Comparison of ENCODE assay signal across 8 cellular contexts in genomic region chr1:246492611-246493245, GRCh38. TPM values are rescaled to one million over a fixed set of nuclear protein-coding genes. Genes with fewer than 3 reads are reported as not detected.
DNase-seq lines count a peak whose midpoint lies in the region; ATAC-seq and TF ChIP-seq lines count a peak whose summit lies in the region.

No MANE protein-coding gene starts in this region.

- no peak overlapping the region for H3K18ac ChIP-seq in neuronal stem cell (ENCODE audit: low read length)

- no peak overlapping the region for H2BK15ac ChIP-seq in neuronal stem cell (ENCODE audit: low read length)

- WGBS in neuronal stem cell (ENCODE audit: extremely low coverage in 2 of 2, insufficient read length in 2 of 2, insufficient replicate concordance in 1 of 2), 2 donors: no CpG with 5 or more reads among the region's 3 CpGs

- H2AK5ac ChIP-seq in neuronal stem cell (ENCODE audit: low read depth, low read length): no peak overlapping the region

- peaks cover 0 to 3% of the 10 kb centered on the region in 2 donors for H3K4me1 ChIP-seq in neuronal stem cell (ENCODE audit: control insufficient read depth in 2 of 2, insufficient read depth in 1 of 2, low read depth in 1 of 2, low read length in 2 of 2)

- no peak overlapping the region for H4K91ac ChIP-seq in neuronal stem cell (ENCODE audit: low read depth, low read length, poor library complexity)

- H3K27me3 ChIP-seq in neuronal stem cell (ENCODE audit: control insufficient read depth in 3 of 3, insufficient read depth in 3 of 3, low read depth in 1 of 3, low read length in 3 of 3): no peaks in the 10 kb centered on the region

- H3K9me3 Mint-ChIP-seq in HFFc6: no peaks in the 10 kb centered on the region
- no peaks in the 10 kb centered on the region for H3K9me3 Mint-ChIP-seq in activated CD4-positive, alpha-beta memory T cell treated with anti-CD3 and anti-CD28 coated beads for 36 hours

- peak overlapping the region; percentile 47 for H2AFZ ChIP-seq in neuronal stem cell (ENCODE audit: low read length)

- no peak overlapping the region for H3K23ac ChIP-seq in neuronal stem cell (ENCODE audit: low read depth, low read length, poor library complexity)

- H3K4me3 Mint-ChIP-seq in HFFc6: no peak overlapping the region
- H3K4me3 Mint-ChIP-seq in activated CD4-positive, alpha-beta memory T cell treated with anti-CD3 and anti-CD28 coated beads for 36 hours: no peak overlapping the region

- H3K14ac ChIP-seq in neuronal stem cell (ENCODE audit: low read length): no peak overlapping the region

- no peak overlapping the region for H3K9ac ChIP-seq in neuronal stem cell (ENCODE audit: low read depth, low read length, poor library complexity)

- H3K27ac ChIP-seq in neuronal stem cell (replicated peaks; ENCODE audit: low read length): no peak overlapping the region

- intact Hi-C loops in activated CD4-positive, alpha-beta memory T cell treated with anti-CD3 and anti-CD28 coated beads for 36 hours (cut with micrococcal nuclease): loop anchor here (1.0 kb wide), 1 partner anchor 480 kb away; no protein-coding TSS in a partner anchor

- H3K9me3 ChIP-seq in neuronal stem cell (replicated peaks in 1 of 2; ENCODE audit: control insufficient read depth in 2 of 2, insufficient read depth in 1 of 2, low read depth in 1 of 2, low read length in 2 of 2): no peaks in the 10 kb centered on the region

- TF ChIP-seq CTCF in HFFc6 (IDR thresholded peaks at IDR 0.05): peak; percentile 86
- peak; percentile 91 for TF ChIP-seq CTCF in fibroblast of the aortic adventitia (IDR thresholded peaks at IDR 0.05; ENCODE audit: insufficient read depth, low read length)

- ATAC-seq in GM21723 (IDR thresholded peaks at IDR 0.05; ENCODE audit: unreplicated experiment) (no peak), GM19324 (IDR thresholded peaks at IDR 0.05; ENCODE audit: low FRiP score, unreplicated experiment) (no peak)

- H3K4me3 ChIP-seq in fibroblast of the aortic adventitia (ENCODE audit: low read depth, low read length): no peak overlapping the region
- H3K4me3 ChIP-seq in neuronal stem cell (ENCODE audit: low read length in 2 of 2): no peak overlapping the region

- CTCF ChIA-PET in activated CD4-positive, alpha-beta memory T cell treated with anti-CD3 and anti-CD28 coated beads for 36 hours (lab: Charles Lee): interaction anchor here (0.6 to 1.4 kb wide), 10 partner anchors 21 to 992 kb away, joined by 3 to 4 read pairs (median 3); no protein-coding TSS in a partner anchor

- H2BK120ac ChIP-seq in neuronal stem cell (ENCODE audit: low read depth, low read length): no peak overlapping the region

- H3K36me3 ChIP-seq in neuronal stem cell (replicated peaks in 1 of 2; ENCODE audit: control insufficient read depth in 2 of 2, insufficient read depth in 2 of 2, low read length in 2 of 2): no peaks in the 10 kb centered on the region

- no peak overlapping the region for H4K8ac ChIP-seq in neuronal stem cell (ENCODE audit: low read depth, low read length)

- peaks cover 16% of the 10 kb centered on the region for H3K4me1 Mint-ChIP-seq in HFFc6 (ENCODE audit: low read depth)
- H3K4me1 Mint-ChIP-seq in activated CD4-positive, alpha-beta memory T cell treated with anti-CD3 and anti-CD28 coated beads for 36 hours (ENCODE audit: low read depth): peaks cover 4% of the 10 kb centered on the region

- no peak overlapping the region for H3K4ac ChIP-seq in neuronal stem cell (ENCODE audit: low read length)

- no peaks in the 10 kb centered on the region for H3K79me1 ChIP-seq in neuronal stem cell (ENCODE audit: low read depth, low read length)

- DNase-seq in DMS 273 (lab: John Stamatoyannopoulos, UW; ENCODE audit: unreplicated experiment) (peak; percentile 89), HFFc6 (peak; percentile 79), NCI-H345 treated with DMSO at 0.1 percent for 48 hours (lab: John Stamatoyannopoulos, UW; ENCODE audit: unreplicated experiment) (peak; percentile 20), fibroblast of the aortic adventitia (ENCODE audit: low read depth) (peak; percentile 86), neuronal stem cell (ENCODE audit: low spot score) (peak; percentile 39)
- peak; percentile 72 for DNase-seq in activated CD4-positive, alpha-beta memory T cell treated with anti-CD3 and anti-CD28 coated beads for 36 hours

- H3K27me3 Mint-ChIP-seq in HFFc6 (ENCODE audit: insufficient read depth): no peaks in the 10 kb centered on the region
- no peaks in the 10 kb centered on the region for H3K27me3 Mint-ChIP-seq in activated CD4-positive, alpha-beta memory T cell treated with anti-CD3 and anti-CD28 coated beads for 36 hours

- H2BK5ac ChIP-seq in neuronal stem cell (ENCODE audit: low read length): no peak overlapping the region

- H3K4me2 ChIP-seq in neuronal stem cell (ENCODE audit: insufficient read depth, low read length, poor library complexity, severe bottlenecking): no peak overlapping the region

- H3K36me3 Mint-ChIP-seq in HFFc6 (ENCODE audit: low read depth): no peaks in the 10 kb centered on the region
- H3K36me3 Mint-ChIP-seq in activated CD4-positive, alpha-beta memory T cell treated with anti-CD3 and anti-CD28 coated beads for 36 hours: no peaks in the 10 kb centered on the region

- peak overlapping the region; percentile 46; the same call in 1 of the 2 replicates for H3K27ac Mint-ChIP-seq in HFFc6
- no peak overlapping the region for H3K27ac Mint-ChIP-seq in activated CD4-positive, alpha-beta memory T cell treated with anti-CD3 and anti-CD28 coated beads for 36 hours

- no peak overlapping the region for H2BK12ac ChIP-seq in neuronal stem cell (ENCODE audit: low read length)

- POLR2A ChIA-PET in activated CD4-positive, alpha-beta memory T cell treated with anti-CD3 and anti-CD28 coated beads for 36 hours (lab: Charles Lee): no interaction called here

RNA-seq across cellular contexts. Expression of gene SMYD3, which starts 14.4 kb away (rescaled TPM):
- 10 to 100 TPM; 28.4 to 37.9 (median 31.2) TPM for total RNA-seq in HFFc6 (2021; fragmentation: NEBNext Ultra II Directional; extraction: Animal tissue kit (Norgen Biotek cat#: 25700))
- total RNA-seq in activated CD4-positive, alpha-beta memory T cell treated with anti-CD3 and anti-CD28 coated beads for 36 hours: 10 to 100 TPM; 16.6 to 20.2 TPM
- 45.5 and 53.1 TPM in 2 replicates for total RNA-seq in fibroblast of the aortic adventitia (ENCODE audit: low replicate concordance)
- 41.7 TPM for polyA plus RNA-seq in neuronal stem cell (2013, experiment 1 of 2)
- polyA plus RNA-seq in neuronal stem cell (2013, experiment 2 of 2): 42.8 TPM

Comparison
In these comparisons a context has a peak if more than half of its experiments do, and no peak if none do; other contexts are left out.
1. DNase-seq: peak in every context shown above with its lines; median percentile 89 in DMS 273; 86 in fibroblast of the aortic adventitia; 79 in HFFc6; 72 in activated CD4-positive, alpha-beta memory T cell treated with anti-CD3 and anti-CD28 coated beads for 36 hours; 39 in neuronal stem cell; 20 in NCI-H345 treated with DMSO at 0.1 percent for 48 hours.